1 cellular context compared by ENCODE assay signal in the genomic region with DNA sequence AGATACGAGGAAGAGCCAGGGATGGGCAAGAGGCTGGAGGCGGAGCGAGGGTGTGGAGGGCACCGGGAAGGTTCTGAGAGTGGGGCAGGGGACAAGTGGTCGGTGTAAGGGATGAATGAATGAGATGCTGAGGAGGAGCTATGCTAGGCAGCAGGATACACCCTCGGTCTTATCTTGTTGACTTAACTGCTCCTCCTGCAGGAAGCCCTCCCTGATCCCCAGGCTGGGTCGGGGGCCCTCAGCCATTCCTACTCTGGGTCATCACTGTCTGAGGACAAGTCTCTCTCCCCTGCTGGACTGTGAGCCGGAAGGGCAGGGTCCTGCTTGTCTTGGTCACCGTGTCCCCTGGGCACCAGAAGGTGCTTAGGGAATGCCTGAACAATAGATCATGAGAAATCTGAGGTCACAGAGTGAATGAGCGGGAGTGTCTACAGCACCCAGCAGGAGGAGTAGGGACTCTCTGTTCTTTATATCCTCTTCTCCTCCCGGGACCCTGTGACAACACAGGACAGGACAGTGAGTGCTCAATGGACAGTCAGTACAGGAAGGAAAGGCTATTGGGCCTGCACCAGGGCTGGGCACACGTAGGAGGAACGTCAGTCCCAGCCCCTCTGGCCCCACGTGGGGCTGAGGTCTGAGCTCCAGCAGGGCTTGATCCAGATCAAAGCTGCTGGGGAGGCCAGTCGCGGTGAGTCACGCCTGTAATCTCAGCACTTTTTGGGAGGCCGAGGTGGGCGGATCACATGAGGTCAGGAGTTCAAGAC.
TF ChIP-seq lines count a peak whose summit lies in the region.

No MANE protein-coding gene starts in this region.

TF ChIP-seq in SK-N-SH, 30 proteins besides CTCF, POLR2A, EP300 and RAD21 (continued from another document):
- TF ChIP-seq, protein P1, sequence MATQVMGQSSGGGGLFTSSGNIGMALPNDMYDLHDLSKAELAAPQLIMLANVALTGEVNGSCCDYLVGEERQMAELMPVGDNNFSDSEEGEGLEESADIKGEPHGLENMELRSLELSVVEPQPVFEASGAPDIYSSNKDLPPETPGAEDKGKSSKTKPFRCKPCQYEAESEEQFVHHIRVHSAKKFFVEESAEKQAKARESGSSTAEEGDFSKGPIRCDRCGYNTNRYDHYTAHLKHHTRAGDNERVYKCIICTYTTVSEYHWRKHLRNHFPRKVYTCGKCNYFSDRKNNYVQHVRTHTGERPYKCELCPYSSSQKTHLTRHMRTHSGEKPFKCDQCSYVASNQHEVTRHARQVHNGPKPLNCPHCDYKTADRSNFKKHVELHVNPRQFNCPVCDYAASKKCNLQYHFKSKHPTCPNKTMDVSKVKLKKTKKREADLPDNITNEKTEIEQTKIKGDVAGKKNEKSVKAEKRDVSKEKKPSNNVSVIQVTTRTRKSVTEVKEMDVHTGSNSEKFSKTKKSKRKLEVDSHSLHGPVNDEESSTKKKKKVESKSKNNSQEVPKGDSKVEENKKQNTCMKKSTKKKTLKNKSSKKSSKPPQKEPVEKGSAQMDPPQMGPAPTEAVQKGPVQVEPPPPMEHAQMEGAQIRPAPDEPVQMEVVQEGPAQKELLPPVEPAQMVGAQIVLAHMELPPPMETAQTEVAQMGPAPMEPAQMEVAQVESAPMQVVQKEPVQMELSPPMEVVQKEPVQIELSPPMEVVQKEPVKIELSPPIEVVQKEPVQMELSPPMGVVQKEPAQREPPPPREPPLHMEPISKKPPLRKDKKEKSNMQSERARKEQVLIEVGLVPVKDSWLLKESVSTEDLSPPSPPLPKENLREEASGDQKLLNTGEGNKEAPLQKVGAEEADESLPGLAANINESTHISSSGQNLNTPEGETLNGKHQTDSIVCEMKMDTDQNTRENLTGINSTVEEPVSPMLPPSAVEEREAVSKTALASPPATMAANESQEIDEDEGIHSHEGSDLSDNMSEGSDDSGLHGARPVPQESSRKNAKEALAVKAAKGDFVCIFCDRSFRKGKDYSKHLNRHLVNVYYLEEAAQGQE (IDR thresholded peaks at IDR 0.05; ENCODE audit: low read depth, low read length), result no peak
